Comparison of ENCODE assay signal across 23 cellular contexts in the genomic region with DNA sequence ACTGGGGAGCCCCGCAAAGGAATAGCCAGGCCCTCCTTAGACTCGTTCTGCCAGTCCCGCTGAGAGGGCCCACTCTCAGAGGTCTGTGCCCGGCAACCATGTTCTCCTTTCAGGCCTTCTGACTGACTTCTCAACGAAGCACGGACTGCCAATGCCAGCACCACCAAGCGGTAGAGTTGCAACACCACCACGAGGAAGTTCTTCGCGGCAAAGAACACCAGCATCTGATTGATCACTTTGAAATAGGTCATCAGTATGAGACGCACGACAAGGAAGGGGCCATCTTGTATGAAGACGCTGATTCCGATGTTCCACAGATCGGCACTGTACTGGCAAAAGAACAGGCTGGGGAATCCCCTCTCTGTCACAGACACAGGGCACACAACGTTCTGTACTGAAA. TPM values are rescaled to one million over a fixed set of nuclear protein-coding genes. Genes with fewer than 3 reads are reported as not detected.
"Had no signal": no experiment of that assay in that cellular context is flagged by ENCODE, and none has a peak within 500 bp of the region (broad histone marks: within the 10 kb centered on the region; RNA-seq: fewer than 3 reads in every experiment).

No MANE protein-coding gene starts in this region.

- H3K4me1 ChIP-seq: body of pancreas had no signal

- H3K27ac Mint-ChIP-seq: activated CD4-positive, alpha-beta T cell treated with anti-CD3 and anti-CD28 coated beads, Interleukin-2, amount 10 ng/mL, durations not matched to agents 24 days and 14 days; activated CD8-positive, alpha-beta T cell treated with anti-CD3 and anti-CD28 coated beads, Interleukin-2, amount 10 ng/mL, durations not matched to agents 7 days and 5 days; activated naive CD4-positive, alpha-beta T cell treated with anti-CD3 and anti-CD28 coated beads, Interleukin-2, amount 50 U/mL, for 24 hours; activated T-helper 1 cell treated with anti-CD3 and anti-CD28 coated beads, Interleukin-12 subunit alpha, Interleukin-12 subunit beta, Interleukin-2, Interleukin-4 antibody, amounts not matched to agents 30 ng/mL and 10 ng/mL and 1 ng/mL, durations not matched to agents 14 hours and 24 hours and 36 hours; dendritic cell treated with granulocyte-macrophage colony-stimulating factor and Interleukin-4, amounts not matched to agents 40 ng/mL and 50 ng/mL, for 4 days; memory B cell; stimulated activated effector memory CD8-positive, alpha-beta T cell treated with anti-CD3 and anti-CD28 coated beads, Interleukin-12 subunit alpha, Interleukin-12 subunit beta, amount 100 ng/mL, for 72 hours; stimulated activated naive CD8-positive, alpha-beta T cell treated with anti-CD3 and anti-CD28 coated beads, Interleukin-15, amount 100 ng/mL, for 72 hours had no signal

- H3K4me3 Mint-ChIP-seq: activated CD4-positive, alpha-beta T cell treated with anti-CD3 and anti-CD28 coated beads, Interleukin-2, amount 10 ng/mL, durations not matched to agents 24 days and 14 days; activated CD8-positive, alpha-beta T cell treated with anti-CD3 and anti-CD28 coated beads, Interleukin-2, amount 10 ng/mL, durations not matched to agents 7 days and 5 days; activated naive CD4-positive, alpha-beta T cell treated with anti-CD3 and anti-CD28 coated beads, Interleukin-2, amount 50 U/mL, for 24 hours; activated T-helper 1 cell treated with anti-CD3 and anti-CD28 coated beads, Interleukin-12 subunit alpha, Interleukin-12 subunit beta, Interleukin-2, Interleukin-4 antibody, amounts not matched to agents 30 ng/mL and 10 ng/mL and 1 ng/mL, durations not matched to agents 14 hours and 24 hours and 36 hours; dendritic cell treated with granulocyte-macrophage colony-stimulating factor and Interleukin-4, amounts not matched to agents 40 ng/mL and 50 ng/mL, for 4 days; memory B cell; nephron; stimulated activated effector memory CD8-positive, alpha-beta T cell treated with anti-CD3 and anti-CD28 coated beads, Interleukin-12 subunit alpha, Interleukin-12 subunit beta, amount 100 ng/mL, for 72 hours; stimulated activated naive CD8-positive, alpha-beta T cell treated with anti-CD3 and anti-CD28 coated beads, Interleukin-15, amount 100 ng/mL, for 72 hours had no signal

- H3K9me3 ChIP-seq: body of pancreas, right lobe of liver had no signal

- H3K36me3 Mint-ChIP-seq: activated naive CD4-positive, alpha-beta T cell treated with anti-CD3 and anti-CD28 coated beads, Interleukin-2, amount 50 U/mL, for 24 hours; memory B cell; stimulated activated effector memory CD8-positive, alpha-beta T cell treated with anti-CD3 and anti-CD28 coated beads, Interleukin-12 subunit alpha, Interleukin-12 subunit beta, amount 100 ng/mL, for 72 hours had no signal

- H3K4me1 Mint-ChIP-seq: activated CD4-positive, alpha-beta T cell treated with anti-CD3 and anti-CD28 coated beads, Interleukin-2, amount 10 ng/mL, durations not matched to agents 24 days and 14 days; activated naive CD4-positive, alpha-beta T cell treated with anti-CD3 and anti-CD28 coated beads, Interleukin-2, amount 50 U/mL, for 24 hours; memory B cell; stimulated activated effector memory CD8-positive, alpha-beta T cell treated with anti-CD3 and anti-CD28 coated beads, Interleukin-12 subunit alpha, Interleukin-12 subunit beta, amount 100 ng/mL, for 72 hours; stimulated activated naive CD8-positive, alpha-beta T cell treated with anti-CD3 and anti-CD28 coated beads, Interleukin-15, amount 100 ng/mL, for 72 hours had no signal

- H3K27me3 ChIP-seq: body of pancreas, cardiac muscle cell, right lobe of liver had no signal

- FAIRE-seq: frontal cortex had no signal

- H3K27me3 Mint-ChIP-seq: activated CD4-positive, alpha-beta T cell treated with anti-CD3 and anti-CD28 coated beads, Interleukin-2, amount 10 ng/mL, durations not matched to agents 24 days and 14 days; dendritic cell treated with granulocyte-macrophage colony-stimulating factor and Interleukin-4, amounts not matched to agents 40 ng/mL and 50 ng/mL, for 4 days; stimulated activated naive CD8-positive, alpha-beta T cell treated with anti-CD3 and anti-CD28 coated beads, Interleukin-15, amount 100 ng/mL, for 72 hours had no signal

- H3K4me3 ChIP-seq: body of pancreas, cardiac muscle cell, right lobe of liver, skin epidermis had no signal

- H3K27ac ChIP-seq: body of pancreas, cardiac muscle cell, right lobe of liver, skin epidermis had no signal

- H3K9me3 Mint-ChIP-seq: activated CD4-positive, alpha-beta T cell treated with anti-CD3 and anti-CD28 coated beads, Interleukin-2, amount 10 ng/mL, durations not matched to agents 24 days and 14 days; activated T-helper 1 cell treated with anti-CD3 and anti-CD28 coated beads, Interleukin-12 subunit alpha, Interleukin-12 subunit beta, Interleukin-2, Interleukin-4 antibody, amounts not matched to agents 30 ng/mL and 10 ng/mL and 1 ng/mL, durations not matched to agents 14 hours and 24 hours and 36 hours; memory B cell; nephron; stimulated activated effector memory CD8-positive, alpha-beta T cell treated with anti-CD3 and anti-CD28 coated beads, Interleukin-12 subunit alpha, Interleukin-12 subunit beta, amount 100 ng/mL, for 72 hours; stimulated activated naive CD8-positive, alpha-beta T cell treated with anti-CD3 and anti-CD28 coated beads, Interleukin-15, amount 100 ng/mL, for 72 hours had no signal

- ATAC-seq: activated CD8-positive, alpha-beta T cell treated with anti-CD3 and anti-CD28 coated beads, Interleukin-2, amount 10 ng/mL, durations not matched to agents 7 days and 5 days; body of pancreas; left colon; right lobe of liver; stimulated activated effector memory CD8-positive, alpha-beta T cell treated with anti-CD3 and anti-CD28 coated beads, Interleukin-12 subunit alpha, Interleukin-12 subunit beta, amount 100 ng/mL, for 72 hours; stimulated activated naive CD8-positive, alpha-beta T cell treated with anti-CD3 and anti-CD28 coated beads, Interleukin-15, amount 100 ng/mL, for 72 hours had no signal

- DNase-seq: activated CD4-positive, alpha-beta T cell treated with anti-CD3 and anti-CD28 coated beads, Interleukin-2, amount 10 ng/mL, durations not matched to agents 24 days and 14 days; activated CD8-positive, alpha-beta T cell treated with anti-CD3 and anti-CD28 coated beads, Interleukin-2, amount 10 ng/mL, durations not matched to agents 7 days and 5 days; activated gamma-delta T cell; body of pancreas; effector CD8-positive, alpha-beta T cell; islet precursor cell; left colon; occipital lobe; right lobe of liver; stimulated activated CD4-positive, alpha-beta T cell treated with anti-CD3 and anti-CD28 coated beads, Interleukin-2, amount 100 ng/mL, for 24 hours; stimulated activated naive CD8-positive, alpha-beta T cell treated with anti-CD3 and anti-CD28 coated beads, Interleukin-15, amount 100 ng/mL, for 72 hours; T-helper 9 cell; trophoblast cell had no signal

- H3K36me3 ChIP-seq: cardiac muscle cell, right lobe of liver had no signal

RNA-seq across cellular contexts. Expression of gene TMEM26, which starts 42.8 kb away (rescaled TPM):
- total RNA-seq: activated CD4-positive, alpha-beta T cell treated with anti-CD3 and anti-CD28 coated beads, Interleukin-2, amount 10 ng/mL, durations not matched to agents 24 days and 14 days; activated CD8-positive, alpha-beta T cell treated with anti-CD3 and anti-CD28 coated beads, Interleukin-2, amount 10 ng/mL, durations not matched to agents 7 days and 5 days; activated T-helper 1 cell treated with anti-CD3 and anti-CD28 coated beads, Interleukin-12 subunit alpha, Interleukin-12 subunit beta, Interleukin-2, Interleukin-4 antibody, amounts not matched to agents 30 ng/mL and 10 ng/mL and 1 ng/mL, durations not matched to agents 14 hours and 24 hours and 36 hours; body of pancreas; T-helper 1 cell treated with Interleukin-12 subunit alpha and Interleukin-12 subunit beta and Interleukin-4 antibody, amounts not matched to agents 30 ng/mL and 1 ng/mL, for 36 hours had no signal
